In the genomic region with DNA sequence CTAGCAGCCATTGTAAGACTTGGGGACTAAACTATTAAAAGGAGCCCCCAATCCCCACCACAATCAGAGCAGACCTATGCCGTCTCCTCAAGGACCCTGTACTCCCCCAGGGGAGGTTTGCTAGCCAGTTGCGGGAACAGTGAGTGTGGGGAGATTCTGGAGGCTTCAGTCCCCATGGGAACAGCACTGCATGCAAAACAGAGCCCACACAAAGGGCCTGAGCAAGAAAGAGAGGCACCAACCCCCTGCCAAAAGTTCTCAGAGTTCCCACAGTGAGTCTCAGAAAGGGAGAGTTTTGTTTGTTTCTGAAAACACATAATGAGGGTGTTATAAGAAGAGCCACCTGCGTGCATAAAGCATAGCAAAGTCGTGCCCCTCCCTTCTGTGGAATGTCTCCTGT, we compare ENCODE assay signal across 12 cellular contexts. TPM values are rescaled to one million over a fixed set of nuclear protein-coding genes. Genes with fewer than 3 reads are reported as not detected.
A peak's percentile ranks its signal among the peaks of the same experiment; 100 is the strongest.
DNase-seq lines count a peak whose midpoint lies in the region; ATAC-seq and TF ChIP-seq lines count a peak whose summit lies in the region.
"Had no signal": no experiment of that assay in that cellular context is flagged by ENCODE, and none has a peak within 500 bp of the region (broad histone marks: within the 10 kb centered on the region; RNA-seq: fewer than 3 reads in every experiment).

No MANE protein-coding gene starts in this region.

- CTCF ChIA-PET in RWPE1 (lab: Yijun Ruan, JAX) = no interaction called here
- CTCF ChIA-PET in activated CD4-positive, alpha-beta memory T cell treated with anti-CD3 and anti-CD28 coated beads for 36 hours (lab: Charles Lee) = no interaction called here

- no peaks in the 10 kb centered on the region for H3K9me3 Mint-ChIP-seq in activated CD4-positive, alpha-beta memory T cell treated with anti-CD3 and anti-CD28 coated beads for 36 hours

- H3K27me3 Mint-ChIP-seq in activated CD4-positive, alpha-beta memory T cell treated with anti-CD3 and anti-CD28 coated beads for 36 hours = peaks cover 24% of the 10 kb centered on the region

- no peaks in the 10 kb centered on the region for H3K36me3 Mint-ChIP-seq in activated CD4-positive, alpha-beta memory T cell treated with anti-CD3 and anti-CD28 coated beads for 36 hours

- POLR2A ChIA-PET in RWPE1 (lab: Yijun Ruan, JAX; ENCODE audit: low non-redundant PET) = no interaction called here
- POLR2A ChIA-PET in activated CD4-positive, alpha-beta memory T cell treated with anti-CD3 and anti-CD28 coated beads for 36 hours (lab: Charles Lee) = no interaction called here

- no peak overlapping the region for H3K27ac Mint-ChIP-seq in activated CD4-positive, alpha-beta memory T cell treated with anti-CD3 and anti-CD28 coated beads for 36 hours

- H3K4me1 Mint-ChIP-seq in activated CD4-positive, alpha-beta memory T cell treated with anti-CD3 and anti-CD28 coated beads for 36 hours (ENCODE audit: low read depth) = no peaks in the 10 kb centered on the region

- in situ Hi-C loops in GM13977 (cut with MboI; ENCODE audit: low pct_unique_long_range_greater_than_20kb, low sequenced_read_pairs, unreplicated experiment) = no loop called here

- no peak overlapping the region for H3K4me3 Mint-ChIP-seq in activated CD4-positive, alpha-beta memory T cell treated with anti-CD3 and anti-CD28 coated beads for 36 hours

- intact Hi-C loops in activated CD4-positive, alpha-beta memory T cell treated with anti-CD3 and anti-CD28 coated beads for 36 hours (cut with micrococcal nuclease) = no loop called here

- TF ChIP-seq CTCF in GM13977 (IDR thresholded peaks at IDR 0.05; ENCODE audit: extremely low read depth, insufficient read depth, missing control alignments) = no peak
- no peak for TF ChIP-seq CTCF in RWPE1 (conservative IDR thresholded peaks at IDR 0.05; ENCODE audit: low read depth)

- ATAC-seq in GM21390 (IDR thresholded peaks at IDR 0.05; ENCODE audit: unreplicated experiment) = peak; percentile 89
- ATAC-seq in HG03045 (IDR thresholded peaks at IDR 0.05; ENCODE audit: unreplicated experiment) = peak; percentile 88

- peak; percentile 62 for DNase-seq in GM13977 (ENCODE audit: low spot score)
- DNase-seq in caudate nucleus (lab: John Stamatoyannopoulos, UW) = peak in 29 of 61 donors; percentile 6 to 70 (median 33)
- no peak for DNase-seq in HUDEP-2 (lab: John Stamatoyannopoulos, UW; ENCODE audit: unreplicated experiment in 76 of 76)
- DNase-seq in RWPE1 (ENCODE audit: low spot score) = no peak
- DNase-seq in T1000 (lab: John Stamatoyannopoulos, UW) = no peak
- no peak for DNase-seq in activated CD4-positive, alpha-beta memory T cell treated with anti-CD3 and anti-CD28 coated beads for 36 hours
- DNase-seq: activated T-cell treated with anti-CD3 and anti-CD28 coated beads for 4 hours, AML-193, KBM-7, NCI-H524 had no signal

- H3K27ac ChIP-seq in caudate nucleus (ENCODE audit: low read depth, low read length) (peak overlapping the region; percentile 94), RWPE1 (no peak overlapping the region)

RNA-seq across cellular contexts. Expression of gene CFAP90, which starts 56.6 kb away (rescaled TPM):
- total RNA-seq in activated CD4-positive, alpha-beta memory T cell treated with anti-CD3 and anti-CD28 coated beads for 36 hours = not detected
